8 cellular contexts compared by ENCODE assay signal in the genomic region with DNA sequence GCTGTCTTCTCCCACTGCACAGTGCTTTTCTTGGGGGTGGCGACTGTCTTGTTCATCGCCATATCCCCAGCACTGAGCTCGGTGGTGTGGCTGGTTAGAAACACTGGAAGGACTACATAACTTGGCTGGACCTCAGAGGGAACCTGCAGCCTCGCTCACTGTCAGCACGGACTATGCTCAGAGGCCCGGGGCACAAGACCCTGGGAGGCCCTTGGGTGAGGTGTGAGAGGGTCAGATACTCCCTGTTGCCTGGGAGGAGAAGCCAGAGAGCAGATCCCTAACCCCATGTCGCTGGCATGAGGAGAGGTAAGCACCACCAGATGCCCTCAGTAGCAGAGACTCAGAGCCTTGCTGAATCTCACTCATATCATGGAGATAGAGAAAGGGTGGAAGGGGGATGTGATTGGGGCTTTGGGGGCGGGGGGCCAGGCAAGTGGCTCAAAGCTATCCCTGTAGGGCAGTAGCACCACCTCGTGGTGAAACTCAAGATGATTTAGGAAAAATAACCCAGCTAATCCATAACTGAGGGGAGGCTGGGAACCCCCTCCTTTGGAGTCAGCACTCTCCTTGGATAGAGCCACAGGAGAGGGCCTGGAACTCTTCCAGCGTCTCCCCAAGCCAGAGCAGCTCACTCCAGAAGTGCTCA. TPM values are rescaled to one million over a fixed set of nuclear protein-coding genes. Genes with fewer than 3 reads are reported as not detected.
DNase-seq lines count a peak whose midpoint lies in the region; ATAC-seq and TF ChIP-seq lines count a peak whose summit lies in the region.

No MANE protein-coding gene starts in this region.

- POLR2A ChIA-PET in A673 (lab: Charles Lee; ENCODE audit: low non-redundant PET) (interaction anchor here (0.6 kb wide), 1 partner anchor 756 kb away, joined by 3 read pairs; no protein-coding TSS in a partner anchor), GM10248 (lab: Yijun Ruan, JAX) (interaction anchor here (0.6 to 1.5 kb wide), 2 partner anchors 41 to 1563 kb away, joined by 4 to 5 read pairs; no protein-coding TSS in a partner anchor)

- no peaks in the 10 kb centered on the region for H3K4me1 ChIP-seq in A673 (ENCODE audit: insufficient read depth, low read length, poor library complexity, severe bottlenecking)

- no peak overlapping the region for H3K4me3 ChIP-seq in A673 (ENCODE audit: low read depth, low read length, poor library complexity, severe bottlenecking)
- no peak overlapping the region for H3K4me3 ChIP-seq in coronary artery

- H3K36me3 ChIP-seq in A673 (ENCODE audit: insufficient read depth, low read length, poor library complexity, severe bottlenecking), result no peaks in the 10 kb centered on the region

- ATAC-seq in HG02970 (IDR thresholded peaks at IDR 0.05; ENCODE audit: low FRiP score, unreplicated experiment) (no peak), HG03159 (IDR thresholded peaks at IDR 0.05; ENCODE audit: unreplicated experiment) (no peak)

- H3K27ac ChIP-seq in A673 (ENCODE audit: low read depth, low read length, poor library complexity, severe bottlenecking) (no peak overlapping the region), coronary artery (peak overlapping the region in 1 of 2 donors; percentile 16)

- intact Hi-C loops in A673 (cut with micrococcal nuclease; ENCODE audit: unreplicated experiment), result loop anchor here (1.0 to 5.0 kb wide), 4 partner anchors 41 to 186 kb away; no protein-coding TSS in a partner anchor

- CTCF ChIA-PET in A673 (lab: Charles Lee), result interaction anchor here (0.7 to 2.5 kb wide), 28 partner anchors 8 to 806 kb away, joined by 3 to 15 read pairs (median 5); a partner anchor contains a TSS
- CTCF ChIA-PET in GM10248 (lab: Yijun Ruan, JAX), result interaction anchor here (1.0 to 23.4 kb wide), 47 partner anchors 10 to 517 kb away, joined by 3 to 685 read pairs (median 9); a partner anchor contains a TSS

- peak; percentile 70 for DNase-seq in A673 (ENCODE audit: low spot score)
- no peak for DNase-seq in GM10248 (ENCODE audit: extremely low spot score)
- peak; percentile 44 for DNase-seq in RKO (ENCODE audit: low spot score)
- peak; percentile 74 for DNase-seq in coronary artery (ENCODE audit: low spot score)
- peak; percentile 67 to 68 for DNase-seq in lung microvascular endothelial cell (ENCODE audit: low read depth in 2 of 2)
- DNase-seq in SIG-M5 treated with dmso at 0.1 percent for 504 hours (lab: John Stamatoyannopoulos, UW; ENCODE audit: unreplicated experiment), result no peak

- BruUV-seq in A673 (replicated peaks; lab: Mats Ljungman, UMichigan), result no TSS peak

- TF ChIP-seq CTCF in A673 (conservative IDR thresholded peaks at IDR 0.05; ENCODE audit: low read depth, low read length) (peak; percentile 62), GM10248 (IDR thresholded peaks at IDR 0.05; ENCODE audit: control extremely low read depth, extremely low read depth, low read depth, missing control alignments) (peak; percentile 47), coronary artery (IDR thresholded peaks at IDR 0.05) (peak; percentile 48)

- H3K27me3 ChIP-seq in A673 (replicated peaks; ENCODE audit: insufficient read depth, low read depth, low read length, poor library complexity), result no peaks in the 10 kb centered on the region

- no peaks in the 10 kb centered on the region for H3K9me3 ChIP-seq in A673 (ENCODE audit: low read depth, low read length, poor library complexity, severe bottlenecking)

RNA-seq across cellular contexts. Expression of a gene that starts 18.7 kb away (rescaled TPM):
- total RNA-seq in A673 (2021) (58.9 and 63.0 TPM in 2 replicates), lung microvascular endothelial cell (30.5 and 31.7 TPM in 2 replicates)

Comparison
In these comparisons a context has a peak if more than half of its experiments do, and no peak if none do; other contexts are left out.
1. DNase-seq: peak in A673 (single experiment), RKO (single experiment), coronary artery (single experiment) and lung microvascular endothelial cell (2 of 2); none in GM10248 (single experiment) and SIG-M5 treated with dmso at 0.1 percent for 504 hours (single experiment).
2. Peak in every context shown above with its lines, with median percentiles within 50 percentile points of each other: CTCF ChIP-seq.